In the genomic region with DNA sequence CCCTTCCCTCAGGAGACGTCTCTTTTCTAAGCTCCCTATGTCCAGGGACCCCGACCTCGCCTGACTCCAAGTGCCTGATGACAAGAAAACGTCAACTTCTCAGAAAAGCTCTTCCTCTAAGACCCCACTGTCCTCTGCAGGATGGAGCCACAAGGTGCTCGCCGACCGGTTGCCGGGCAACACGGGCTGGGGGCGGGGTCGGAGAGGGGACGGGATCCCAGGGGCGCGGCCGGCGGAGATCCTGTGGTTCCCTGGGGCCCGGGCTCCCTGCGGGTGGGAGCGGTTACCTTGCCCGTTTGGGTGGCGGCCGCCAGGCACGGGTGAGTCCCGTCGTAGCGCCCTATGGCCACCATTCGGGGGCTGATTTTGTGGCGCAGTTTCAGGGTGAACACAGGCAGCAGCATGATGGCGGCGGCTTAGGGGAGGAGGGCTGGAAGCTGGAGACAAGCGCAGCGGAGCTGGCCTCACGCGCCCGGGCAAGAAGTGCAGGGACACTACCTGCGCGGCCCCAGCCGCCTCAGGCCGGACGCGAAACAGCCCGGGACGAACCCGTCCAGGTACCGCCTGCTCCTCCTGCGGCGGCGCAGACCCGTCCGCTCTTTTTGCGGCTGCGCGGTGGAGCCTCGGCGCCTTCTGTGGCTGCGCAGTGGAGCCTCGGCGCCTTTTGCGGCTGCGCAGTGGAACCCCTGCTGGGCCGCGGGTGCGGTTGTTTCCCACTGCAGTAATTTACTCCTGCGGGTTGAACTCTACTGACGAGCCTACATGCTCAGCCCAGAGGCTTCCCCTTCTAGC, we compare ENCODE assay signal across 1 cellular context.
TF ChIP-seq lines count a peak whose summit lies in the region.

Gene BBS2 (minus strand): TSS at position 566 of the 792 bp plus-strand sequence. CDS start 162 bp downstream, at position 404.

TF ChIP-seq in HepG2, 621 proteins besides CTCF, POLR2A, EP300 and RAD21 (continued from another document and continues in another):
- no peak for TF ChIP-seq SETDB1 (CRISPR knock-in tag; IDR thresholded peaks at IDR 0.05; ENCODE audit: borderline replicate concordance)
- peak; percentile 88; the same call in 1 of the 2 replicates for TF ChIP-seq ZNF605 (CRISPR knock-in tag; IDR thresholded peaks at IDR 0.05)
- no peak for TF ChIP-seq ZNF3 (CRISPR knock-in tag; IDR thresholded peaks at IDR 0.05)
- TF ChIP-seq BRF2 (CRISPR knock-in tag; IDR thresholded peaks at IDR 0.05) = 0 out of 2 replicates have a peak, but pooled peaks have one; percentile 42
- TF ChIP-seq ZNF333 (CRISPR knock-in tag; IDR thresholded peaks at IDR 0.05; ENCODE audit: borderline replicate concordance) = 0 out of 2 replicates have a peak, but pooled peaks have one; percentile 29
- peak; percentile 56 for TF ChIP-seq MED1 (CRISPR knock-in tag; IDR thresholded peaks at IDR 0.05)
- peak; percentile 70; the same call in 1 of the 2 replicates for TF ChIP-seq MAFG (CRISPR knock-in tag; IDR thresholded peaks at IDR 0.05)
- TF ChIP-seq SMARCE1 (IDR thresholded peaks at IDR 0.05; ENCODE audit: borderline replicate concordance) = no peak
- TF ChIP-seq RCOR2 (CRISPR knock-in tag; IDR thresholded peaks at IDR 0.05) = no peak
- 0 out of 2 replicates have a peak, but pooled peaks have one; percentile 45 for TF ChIP-seq SP140L (CRISPR knock-in tag; IDR thresholded peaks at IDR 0.05; ENCODE audit: borderline replicate concordance)
- TF ChIP-seq, protein P1, sequence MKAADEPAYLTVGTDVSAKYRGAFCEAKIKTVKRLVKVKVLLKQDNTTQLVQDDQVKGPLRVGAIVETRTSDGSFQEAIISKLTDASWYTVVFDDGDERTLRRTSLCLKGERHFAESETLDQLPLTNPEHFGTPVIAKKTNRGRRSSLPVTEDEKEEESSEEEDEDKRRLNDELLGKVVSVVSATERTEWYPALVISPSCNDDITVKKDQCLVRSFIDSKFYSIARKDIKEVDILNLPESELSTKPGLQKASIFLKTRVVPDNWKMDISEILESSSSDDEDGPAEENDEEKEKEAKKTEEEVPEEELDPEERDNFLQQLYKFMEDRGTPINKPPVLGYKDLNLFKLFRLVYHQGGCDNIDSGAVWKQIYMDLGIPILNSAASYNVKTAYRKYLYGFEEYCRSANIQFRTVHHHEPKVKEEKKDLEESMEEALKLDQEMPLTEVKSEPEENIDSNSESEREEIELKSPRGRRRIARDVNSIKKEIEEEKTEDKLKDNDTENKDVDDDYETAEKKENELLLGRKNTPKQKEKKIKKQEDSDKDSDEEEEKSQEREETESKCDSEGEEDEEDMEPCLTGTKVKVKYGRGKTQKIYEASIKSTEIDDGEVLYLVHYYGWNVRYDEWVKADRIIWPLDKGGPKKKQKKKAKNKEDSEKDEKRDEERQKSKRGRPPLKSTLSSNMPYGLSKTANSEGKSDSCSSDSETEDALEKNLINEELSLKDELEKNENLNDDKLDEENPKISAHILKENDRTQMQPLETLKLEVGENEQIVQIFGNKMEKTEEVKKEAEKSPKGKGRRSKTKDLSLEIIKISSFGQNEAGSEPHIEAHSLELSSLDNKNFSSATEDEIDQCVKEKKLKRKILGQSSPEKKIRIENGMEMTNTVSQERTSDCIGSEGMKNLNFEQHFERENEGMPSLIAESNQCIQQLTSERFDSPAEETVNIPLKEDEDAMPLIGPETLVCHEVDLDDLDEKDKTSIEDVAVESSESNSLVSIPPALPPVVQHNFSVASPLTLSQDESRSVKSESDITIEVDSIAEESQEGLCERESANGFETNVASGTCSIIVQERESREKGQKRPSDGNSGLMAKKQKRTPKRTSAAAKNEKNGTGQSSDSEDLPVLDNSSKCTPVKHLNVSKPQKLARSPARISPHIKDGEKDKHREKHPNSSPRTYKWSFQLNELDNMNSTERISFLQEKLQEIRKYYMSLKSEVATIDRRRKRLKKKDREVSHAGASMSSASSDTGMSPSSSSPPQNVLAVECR (CRISPR knock-in tag; IDR thresholded peaks at IDR 0.05; ENCODE audit: borderline replicate concordance) = peak; percentile 92
- TF ChIP-seq, protein P2, sequence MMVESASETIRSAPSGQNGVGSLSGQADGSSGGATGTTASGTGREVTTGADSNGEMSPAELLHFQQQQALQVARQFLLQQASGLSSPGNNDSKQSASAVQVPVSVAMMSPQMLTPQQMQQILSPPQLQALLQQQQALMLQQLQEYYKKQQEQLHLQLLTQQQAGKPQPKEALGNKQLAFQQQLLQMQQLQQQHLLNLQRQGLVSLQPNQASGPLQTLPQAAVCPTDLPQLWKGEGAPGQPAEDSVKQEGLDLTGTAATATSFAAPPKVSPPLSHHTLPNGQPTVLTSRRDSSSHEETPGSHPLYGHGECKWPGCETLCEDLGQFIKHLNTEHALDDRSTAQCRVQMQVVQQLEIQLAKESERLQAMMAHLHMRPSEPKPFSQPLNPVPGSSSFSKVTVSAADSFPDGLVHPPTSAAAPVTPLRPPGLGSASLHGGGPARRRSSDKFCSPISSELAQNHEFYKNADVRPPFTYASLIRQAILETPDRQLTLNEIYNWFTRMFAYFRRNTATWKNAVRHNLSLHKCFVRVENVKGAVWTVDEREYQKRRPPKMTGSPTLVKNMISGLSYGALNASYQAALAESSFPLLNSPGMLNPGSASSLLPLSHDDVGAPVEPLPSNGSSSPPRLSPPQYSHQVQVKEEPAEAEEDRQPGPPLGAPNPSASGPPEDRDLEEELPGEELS (CRISPR knock-in tag; IDR thresholded peaks at IDR 0.05) = peak; percentile 51; the same call in 1 of the 2 replicates
- TF ChIP-seq ATF7 (IDR thresholded peaks at IDR 0.05) = no peak
- peak; percentile 43; the same call in 1 of the 2 replicates for TF ChIP-seq ATF7 (CRISPR knock-in tag; IDR thresholded peaks at IDR 0.05)
- TF ChIP-seq ZNF33A (CRISPR knock-in tag; IDR thresholded peaks at IDR 0.05; ENCODE audit: borderline replicate concordance) = peak; percentile 97
- peak; percentile 81; the same call in 1 of the 2 replicates for TF ChIP-seq AKAP8 (CRISPR knock-in tag; IDR thresholded peaks at IDR 0.05)
- TF ChIP-seq ZNF607 (CRISPR knock-in tag; IDR thresholded peaks at IDR 0.05; ENCODE audit: borderline replicate concordance) = peak; percentile 88
- no peak for TF ChIP-seq GTF3A (CRISPR knock-in tag; conservative IDR thresholded peaks at IDR 0.05)
- no peak for TF ChIP-seq EED (CRISPR knock-in tag; IDR thresholded peaks at IDR 0.05)
- TF ChIP-seq ZMAT3 (CRISPR knock-in tag; conservative IDR thresholded peaks at IDR 0.05) = 0 out of 2 replicates have a peak, but pooled peaks have one; percentile 43
- no peak; the same call in 1 of the 2 replicates for TF ChIP-seq NCOA1 (CRISPR knock-in tag; IDR thresholded peaks at IDR 0.05)
- peak; percentile 37 for TF ChIP-seq TAF15 (IDR thresholded peaks at IDR 0.05; ENCODE audit: low read depth, low read length, poor library complexity, severe bottlenecking)
- no peak for TF ChIP-seq FOXJ3 (CRISPR knock-in tag; IDR thresholded peaks at IDR 0.05; ENCODE audit: borderline replicate concordance)
- TF ChIP-seq THAP11 (CRISPR knock-in tag; IDR thresholded peaks at IDR 0.05) = peak; percentile 87
- no peak for TF ChIP-seq HHEX (CRISPR knock-in tag; IDR thresholded peaks at IDR 0.05)
- TF ChIP-seq KLF6 (CRISPR knock-in tag; IDR thresholded peaks at IDR 0.05) = peak; percentile 1
- TF ChIP-seq ZSCAN9 (CRISPR knock-in tag; IDR thresholded peaks at IDR 0.05; ENCODE audit: borderline replicate concordance) = 0 out of 2 replicates have a peak, but pooled peaks have one; percentile 23
- TF ChIP-seq, protein P3, sequence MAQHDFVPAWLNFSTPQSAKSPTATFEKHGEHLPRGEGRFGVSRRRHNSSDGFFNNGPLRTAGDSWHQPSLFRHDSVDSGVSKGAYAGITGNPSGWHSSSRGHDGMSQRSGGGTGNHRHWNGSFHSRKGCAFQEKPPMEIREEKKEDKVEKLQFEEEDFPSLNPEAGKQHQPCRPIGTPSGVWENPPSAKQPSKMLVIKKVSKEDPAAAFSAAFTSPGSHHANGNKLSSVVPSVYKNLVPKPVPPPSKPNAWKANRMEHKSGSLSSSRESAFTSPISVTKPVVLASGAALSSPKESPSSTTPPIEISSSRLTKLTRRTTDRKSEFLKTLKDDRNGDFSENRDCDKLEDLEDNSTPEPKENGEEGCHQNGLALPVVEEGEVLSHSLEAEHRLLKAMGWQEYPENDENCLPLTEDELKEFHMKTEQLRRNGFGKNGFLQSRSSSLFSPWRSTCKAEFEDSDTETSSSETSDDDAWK (CRISPR knock-in tag; IDR thresholded peaks at IDR 0.05) = no peak
- TF ChIP-seq PHF20 (CRISPR knock-in tag; IDR thresholded peaks at IDR 0.05) = peak; percentile 80
- no peak; the same call in 1 of the 2 replicates for TF ChIP-seq NR2C2 (CRISPR knock-in tag; IDR thresholded peaks at IDR 0.05; ENCODE audit: borderline replicate concordance)
- 0 out of 2 replicates have a peak, but pooled peaks have one; percentile 26 for TF ChIP-seq ZHX2 (IDR thresholded peaks at IDR 0.05; ENCODE audit: low read depth)
- no peak for TF ChIP-seq ZHX2 (CRISPR knock-in tag; IDR thresholded peaks at IDR 0.05; ENCODE audit: borderline replicate concordance)
- peak; percentile 92 for TF ChIP-seq TMF1 (CRISPR knock-in tag; IDR thresholded peaks at IDR 0.05; ENCODE audit: low read depth)
- TF ChIP-seq MATR3 (CRISPR knock-in tag; IDR thresholded peaks at IDR 0.05) = no peak
- TF ChIP-seq ZFP90 (CRISPR knock-in tag; IDR thresholded peaks at IDR 0.05; ENCODE audit: borderline replicate concordance) = peak; percentile 87
- TF ChIP-seq REPIN1 (CRISPR knock-in tag; IDR thresholded peaks at IDR 0.05; ENCODE audit: borderline replicate concordance, low read depth) = peak; percentile 78; the same call in 1 of the 2 replicates
- no peak for TF ChIP-seq ZSCAN12 (CRISPR knock-in tag; IDR thresholded peaks at IDR 0.05)
- peak; percentile 53; the same call in 1 of the 2 replicates for TF ChIP-seq ZNF563 (CRISPR knock-in tag; IDR thresholded peaks at IDR 0.05)
- TF ChIP-seq, protein P4, sequence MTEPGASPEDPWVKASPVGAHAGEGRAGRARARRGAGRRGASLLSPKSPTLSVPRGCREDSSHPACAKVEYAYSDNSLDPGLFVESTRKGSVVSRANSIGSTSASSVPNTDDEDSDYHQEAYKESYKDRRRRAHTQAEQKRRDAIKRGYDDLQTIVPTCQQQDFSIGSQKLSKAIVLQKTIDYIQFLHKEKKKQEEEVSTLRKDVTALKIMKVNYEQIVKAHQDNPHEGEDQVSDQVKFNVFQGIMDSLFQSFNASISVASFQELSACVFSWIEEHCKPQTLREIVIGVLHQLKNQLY (CRISPR knock-in tag; IDR thresholded peaks at IDR 0.05) = no peak
- no peak for TF ChIP-seq ZBTB37 (CRISPR knock-in tag; IDR thresholded peaks at IDR 0.05)
- TF ChIP-seq ZNF446 (CRISPR knock-in tag; IDR thresholded peaks at IDR 0.05) = peak; percentile 44; the same call in 1 of the 2 replicates
- peak; percentile 19 for TF ChIP-seq JARID2 (CRISPR knock-in tag; IDR thresholded peaks at IDR 0.05; ENCODE audit: insufficient replicate concordance)
- peak; percentile 32; the same call in 1 of the 2 replicates for TF ChIP-seq BRCA1 (CRISPR knock-in tag; IDR thresholded peaks at IDR 0.05)
- TF ChIP-seq ZNF430 (CRISPR knock-in tag; IDR thresholded peaks at IDR 0.05) = peak; percentile 89
- peak; percentile 81; the same call in 1 of the 2 replicates for TF ChIP-seq ARHGAP35 (CRISPR knock-in tag; IDR thresholded peaks at IDR 0.05; ENCODE audit: borderline replicate concordance)
- TF ChIP-seq ZNF235 (CRISPR knock-in tag; IDR thresholded peaks at IDR 0.05; ENCODE audit: borderline replicate concordance) = peak; percentile 86
